Comparison of ENCODE assay signal across 13 cellular contexts in genomic region chr19:39645800-39646411, GRCh38. TPM values are rescaled to one million over a fixed set of nuclear protein-coding genes. Genes with fewer than 3 reads are reported as not detected.
DNase-seq lines count a peak whose midpoint lies in the region; ATAC-seq and TF ChIP-seq lines count a peak whose summit lies in the region.
"Had no signal": no experiment of that assay in that cellular context is flagged by ENCODE, and none has a peak within 500 bp of the region (broad histone marks: within the 10 kb centered on the region; RNA-seq: fewer than 3 reads in every experiment).

No MANE protein-coding gene starts in this region.

- peaks cover 70% of the 10 kb centered on the region for H3K27me3 Mint-ChIP-seq in activated naive CD8-positive, alpha-beta T cell treated with anti-CD3 and anti-CD28 coated beads for 36 hours

- H3K27ac Mint-ChIP-seq in activated naive CD8-positive, alpha-beta T cell treated with anti-CD3 and anti-CD28 coated beads for 36 hours: no peak overlapping the region

- ATAC-seq in lower lobe of right lung (no peak), HG03571 (IDR thresholded peaks at IDR 0.05; ENCODE audit: unreplicated experiment) (no peak), HG02885 (IDR thresholded peaks at IDR 0.05; ENCODE audit: poor library complexity, unreplicated experiment) (no peak)
- ATAC-seq: left lobe of liver, right cardiac atrium had no signal

- no peaks in the 10 kb centered on the region for H3K4me1 ChIP-seq in lower lobe of right lung
- H3K4me1 ChIP-seq: HAP-1 had no signal

- H3K4me3 ChIP-seq in lower lobe of right lung: no peak overlapping the region
- H3K4me3 ChIP-seq: HAP-1 had no signal

- no peaks in the 10 kb centered on the region for H3K9me3 ChIP-seq in lower lobe of right lung
- H3K9me3 ChIP-seq: HAP-1 had no signal

- intact Hi-C loops in lower lobe of right lung (cut with DNase I): no loop called here

- peaks cover 11% of the 10 kb centered on the region for H3K27me3 ChIP-seq in lower lobe of right lung (ENCODE audit: low read depth)

- DNase-seq in CMK (ENCODE audit: low read depth) (peak; percentile 5), iris pigment epithelial cell (ENCODE audit: low read depth) (peak; percentile 17), lower lobe of right lung (no peak), NCI-H2107 treated with DMSO at 0.1 percent for 48 hours (lab: John Stamatoyannopoulos, UW; ENCODE audit: unreplicated experiment) (no peak)
- DNase-seq in activated naive CD8-positive, alpha-beta T cell treated with anti-CD3 and anti-CD28 coated beads for 36 hours: peak; percentile 14
- DNase-seq: activated effector memory CD4-positive, alpha-beta T cell treated with Interleukin-2 at 50 U/mL for 16 hours; NCI-H446 treated with DMSO at 0.1 percent for 48 hours had no signal

- no peaks in the 10 kb centered on the region for H3K4me1 Mint-ChIP-seq in activated naive CD8-positive, alpha-beta T cell treated with anti-CD3 and anti-CD28 coated beads for 36 hours

- H3K4me3 Mint-ChIP-seq in activated naive CD8-positive, alpha-beta T cell treated with anti-CD3 and anti-CD28 coated beads for 36 hours: no peak overlapping the region

- H3K36me3 ChIP-seq in lower lobe of right lung: no peaks in the 10 kb centered on the region
- H3K36me3 ChIP-seq: HAP-1 had no signal

- no peak for TF ChIP-seq CTCF in lower lobe of right lung (IDR thresholded peaks at IDR 0.05)

- no peaks in the 10 kb centered on the region for H3K9me3 Mint-ChIP-seq in activated naive CD8-positive, alpha-beta T cell treated with anti-CD3 and anti-CD28 coated beads for 36 hours

- H3K27ac ChIP-seq in lower lobe of right lung: no peak overlapping the region

- TF ChIP-seq RAD21 in Ishikawa (IDR thresholded peaks at IDR 0.05; ENCODE audit: low read depth): no peak

- TF ChIP-seq EP300 in Ishikawa (IDR thresholded peaks at IDR 0.05; ENCODE audit: borderline replicate concordance): no peak

- no peaks in the 10 kb centered on the region for H3K36me3 Mint-ChIP-seq in activated naive CD8-positive, alpha-beta T cell treated with anti-CD3 and anti-CD28 coated beads for 36 hours

TF ChIP-seq in Ishikawa, 13 proteins besides CTCF, POLR2A, EP300 and RAD21:
- TF ChIP-seq REST (IDR thresholded peaks at IDR 0.05; ENCODE audit: low read depth): peak; percentile 97
- TF ChIP-seq TEAD4 (IDR thresholded peaks at IDR 0.05): no peak
TF ChIP-seq in Ishikawa: peak in this region for 1.

RNA-seq across cellular contexts. Expression of gene LGALS16, which starts 9.8 kb away (rescaled TPM):
- total RNA-seq in activated naive CD8-positive, alpha-beta T cell treated with anti-CD3 and anti-CD28 coated beads for 36 hours: not detected
- not detected for total RNA-seq in lower lobe of right lung
- total RNA-seq: left lobe of liver, right cardiac atrium had no signal

RNA-seq across cellular contexts. Expression of gene LGALS13, which starts 43.6 kb away (rescaled TPM):
- total RNA-seq in activated naive CD8-positive, alpha-beta T cell treated with anti-CD3 and anti-CD28 coated beads for 36 hours: not detected
- total RNA-seq in lower lobe of right lung: not detected
- total RNA-seq: left lobe of liver, right cardiac atrium had no signal

RNA-seq across cellular contexts. Expression of gene LGALS14, which starts 58.4 kb away (rescaled TPM):
- total RNA-seq in activated naive CD8-positive, alpha-beta T cell treated with anti-CD3 and anti-CD28 coated beads for 36 hours: under 1 TPM; 0.39 to 0.70 TPM
- total RNA-seq in lower lobe of right lung: not detected
- total RNA-seq: left lobe of liver, right cardiac atrium had no signal

Comparison
In these comparisons a context has a peak if more than half of its experiments do, and no peak if none do; other contexts are left out.
1. DNase-seq: peak in CMK (single experiment), activated naive CD8-positive, alpha-beta T cell treated with anti-CD3 and anti-CD28 coated beads for 36 hours (single experiment) and iris pigment epithelial cell (single experiment); none in lower lobe of right lung (single experiment) and NCI-H2107 treated with DMSO at 0.1 percent for 48 hours (single experiment).